In genomic region chr9:129414377-129415021, GRCh38 we compare ENCODE assay signal across 8 cellular contexts.
DNase-seq lines count a peak whose midpoint lies in the region; ATAC-seq and TF ChIP-seq lines count a peak whose summit lies in the region.

No MANE protein-coding gene starts in this region.

- peak overlapping the region; percentile 93 for H2BK120ac ChIP-seq in IMR-90 (ENCODE audit: low read depth, low read length)

- H4K20me1 ChIP-seq in IMR-90 (ENCODE audit: insufficient read depth, low read length): no peaks in the 10 kb centered on the region
- H4K20me1 ChIP-seq in neural progenitor cell (ENCODE audit: low read depth): no peaks in the 10 kb centered on the region

- peak overlapping the region; percentile 83 for H2BK15ac ChIP-seq in IMR-90 (ENCODE audit: low read depth, low read length)

- peak overlapping the region; percentile 95 for H2AFZ ChIP-seq in IMR-90 (replicated peaks; ENCODE audit: low read length, poor library complexity)
- no peak overlapping the region for H2AFZ ChIP-seq in neural progenitor cell (replicated peaks)

- 0 out of 2 replicates have a peak, but pooled peaks have one; percentile 29 for TF ChIP-seq POLR2A in IMR-90 (IDR thresholded peaks at IDR 0.05; ENCODE audit: low read depth, low read length)
- TF ChIP-seq POLR2A in esophagus squamous epithelium (IDR thresholded peaks at IDR 0.05): no peak

- H3K36me3 Mint-ChIP-seq in activated CD8-positive, alpha-beta T cell treated with anti-CD3 and anti-CD28 coated beads, Interleukin-2, amount 10 ng/mL, durations not matched to agents 7 days and 5 days (ENCODE audit: low read depth): peaks cover 8% of the 10 kb centered on the region
- H3K36me3 Mint-ChIP-seq in neural progenitor cell: peaks cover 8% of the 10 kb centered on the region

- peak overlapping the region; percentile 100 for H2AK9ac ChIP-seq in IMR-90 (replicated peaks; ENCODE audit: low read depth, low read length, poor library complexity)

- intact Hi-C loops in IMR-90 (cut with micrococcal nuclease): no loop called here
- intact Hi-C loops in esophagus squamous epithelium (cut with DNase I): no loop called here

- H2AK5ac ChIP-seq in IMR-90 (ENCODE audit: low read depth, low read length): peak overlapping the region; percentile 99

- peak overlapping the region; percentile 53; the same call in 1 of the 2 replicates for H3K4me3 ChIP-seq in AG04450 (ENCODE audit: low read depth, low read length)
- H3K4me3 ChIP-seq in IMR-90 (ENCODE audit: insufficient read depth, low read depth, low read length): no peak overlapping the region
- peak overlapping the region; percentile 63 to 77 (median 69) for H3K4me3 ChIP-seq in esophagus squamous epithelium
- peak overlapping the region; percentile 63 for H3K4me3 ChIP-seq in neural progenitor cell

- peak overlapping the region; percentile 84 for H3K27ac Mint-ChIP-seq in activated CD8-positive, alpha-beta T cell treated with anti-CD3 and anti-CD28 coated beads, Interleukin-2, amount 10 ng/mL, durations not matched to agents 7 days and 5 days
- H3K27ac Mint-ChIP-seq in neural progenitor cell: peak overlapping the region; percentile 99

- H3K4me1 Mint-ChIP-seq in activated CD8-positive, alpha-beta T cell treated with anti-CD3 and anti-CD28 coated beads, Interleukin-2, amount 10 ng/mL, durations not matched to agents 7 days and 5 days (ENCODE audit: low read depth): peaks cover 46% of the 10 kb centered on the region
- peaks cover 58% of the 10 kb centered on the region for H3K4me1 Mint-ChIP-seq in neural progenitor cell

- POLR2A ChIA-PET in AG04450 (lab: Yijun Ruan, JAX): interaction anchor here (1.1 kb wide), 1 partner anchor 241 kb away, joined by 3 read pairs; no protein-coding TSS in a partner anchor
- POLR2A ChIA-PET in IMR-90 (lab: Charles Lee; ENCODE audit: unreplicated experiment): no interaction called here
- POLR2A ChIA-PET in activated CD8-positive, alpha-beta T cell treated with anti-CD3 and anti-CD28 coated beads, Interleukin-2, amount 10 ng/mL, durations not matched to agents 7 days and 5 days (lab: Charles Lee): no interaction called here

- H3K4me2 ChIP-seq in IMR-90 (ENCODE audit: low read depth, low read length): peak overlapping the region; percentile 83
- H3K4me2 ChIP-seq in neural progenitor cell: peak overlapping the region; percentile 97

- BruUV-seq in IMR-90 (replicated peaks; lab: Mats Ljungman, UMichigan): no TSS peak

- peaks cover 41% of the 10 kb centered on the region for H3F3A ChIP-seq in neural progenitor cell (ENCODE audit: low read depth)

- peak overlapping the region; percentile 1; the same call in 1 of the 2 replicates for H3K18ac ChIP-seq in IMR-90 (ENCODE audit: low read depth, low read length)

- H3K9ac ChIP-seq in IMR-90 (ENCODE audit: low read depth, low read length) (peak overlapping the region; percentile 84), neural progenitor cell (peak overlapping the region; percentile 14)

- TF ChIP-seq RAD21 in IMR-90 (IDR thresholded peaks at IDR 0.05; ENCODE audit: low read length): no peak

- H3K23ac ChIP-seq in IMR-90 (ENCODE audit: low read depth, low read length): no peak overlapping the region

- H2BK5ac ChIP-seq in IMR-90 (ENCODE audit: low read depth, low read length, poor library complexity, severe bottlenecking): peak overlapping the region; percentile 97

- peaks cover 16% of the 10 kb centered on the region for H3K9me1 ChIP-seq in IMR-90 (ENCODE audit: insufficient read depth, low read length)

- H3K4ac ChIP-seq in IMR-90 (ENCODE audit: low read depth, low read length): peak overlapping the region; percentile 99

- no peaks in the 10 kb centered on the region for H3K27me3 Mint-ChIP-seq in activated CD8-positive, alpha-beta T cell treated with anti-CD3 and anti-CD28 coated beads, Interleukin-2, amount 10 ng/mL, durations not matched to agents 7 days and 5 days (ENCODE audit: low read depth)
- peaks cover 24% of the 10 kb centered on the region for H3K27me3 Mint-ChIP-seq in neural progenitor cell (ENCODE audit: insufficient read depth, low read depth)

- H4K8ac ChIP-seq in IMR-90 (ENCODE audit: low read depth in 2 of 2, low read length in 2 of 2): peak overlapping the region; percentile 97 to 100

- H3K9me3 Mint-ChIP-seq in activated CD8-positive, alpha-beta T cell treated with anti-CD3 and anti-CD28 coated beads, Interleukin-2, amount 10 ng/mL, durations not matched to agents 7 days and 5 days (ENCODE audit: insufficient read depth): peaks cover 5% of the 10 kb centered on the region
- H3K9me3 Mint-ChIP-seq in neural progenitor cell: peaks cover 12% of the 10 kb centered on the region

- peak overlapping the region; percentile 98 for H3K14ac ChIP-seq in IMR-90 (replicated peaks; ENCODE audit: low read depth, low read length)

- no peaks in the 10 kb centered on the region for H3K27me3 ChIP-seq in AG04450 (ENCODE audit: control insufficient read depth, insufficient read depth, low read length)
- H3K27me3 ChIP-seq in IMR-90 (ENCODE audit: control insufficient read depth, insufficient read depth, low read length): no peaks in the 10 kb centered on the region
- no peaks in the 10 kb centered on the region for H3K27me3 ChIP-seq in esophagus squamous epithelium
- no peaks in the 10 kb centered on the region for H3K27me3 ChIP-seq in neural progenitor cell

- H3K4me1 ChIP-seq in IMR-90 (ENCODE audit: control insufficient read depth, insufficient read depth, low read length): peaks cover 21% of the 10 kb centered on the region
- H3K4me1 ChIP-seq in esophagus squamous epithelium: peaks cover 22 to 50% (median 29%) of the 10 kb centered on the region in 3 donors
- H3K4me1 ChIP-seq in neural progenitor cell: peaks cover 40% of the 10 kb centered on the region

- H4K91ac ChIP-seq in IMR-90 (ENCODE audit: insufficient read depth, low read depth, low read length): peak overlapping the region; percentile 99

- peak overlapping the region; percentile 94; the same call in 1 of the 2 replicates for H3K56ac ChIP-seq in IMR-90 (ENCODE audit: extremely low read depth, insufficient read depth, low read length)

- H3K79me1 ChIP-seq in IMR-90 (ENCODE audit: low read depth in 1 of 2, low read length in 2 of 2): no peaks in the 10 kb centered on the region; a peak in 1 of 4 replicates

- H3K27ac ChIP-seq in AG04450 (ENCODE audit: low read depth, low read length) (peak overlapping the region; percentile 93), IMR-90 (ENCODE audit: insufficient read depth, low read length) (peak overlapping the region; percentile 98), esophagus squamous epithelium (peak overlapping the region; percentile 95 to 99 (median 98)), neural progenitor cell (peak overlapping the region; percentile 93)

- dilution Hi-C loops in IMR-90 (cut with HindIII; ENCODE audit: low sequenced_read_pairs, unreplicated experiment): no loop called here

- TF ChIP-seq CTCF in AG04450 (IDR thresholded peaks at IDR 0.05; ENCODE audit: low read depth, low read length) (0 out of 2 replicates have a peak, but pooled peaks have one; percentile 3), IMR-90 (conservative IDR thresholded peaks at IDR 0.05; ENCODE audit: low read depth, low read length) (no peak), esophagus squamous epithelium (IDR thresholded peaks at IDR 0.05) (no peak), neural progenitor cell (IDR thresholded peaks at IDR 0.05) (no peak)

- no peaks in the 10 kb centered on the region for H3K79me2 ChIP-seq in neural progenitor cell (ENCODE audit: low read depth)

- peaks cover 7% of the 10 kb centered on the region for H3K9me3 ChIP-seq in AG04450 (ENCODE audit: control insufficient read depth, insufficient read depth, low read length)
- peaks cover 2% of the 10 kb centered on the region; the same call in 1 of the 2 replicates for H3K9me3 ChIP-seq in IMR-90 (ENCODE audit: control insufficient read depth, insufficient read depth, low read length)
- H3K9me3 ChIP-seq in esophagus squamous epithelium: no peaks in the 10 kb centered on the region
- H3K9me3 ChIP-seq in neural progenitor cell (ENCODE audit: low read depth): no peaks in the 10 kb centered on the region

- peak overlapping the region; percentile 73 for H3K4me3 Mint-ChIP-seq in activated CD8-positive, alpha-beta T cell treated with anti-CD3 and anti-CD28 coated beads, Interleukin-2, amount 10 ng/mL, durations not matched to agents 7 days and 5 days
- H3K4me3 Mint-ChIP-seq in neural progenitor cell: peak overlapping the region; percentile 79

- H4K5ac ChIP-seq in IMR-90 (ENCODE audit: low read depth, low read length): peak overlapping the region; percentile 99

- 48% methylated on average over 8 of the region's 32 CpGs; no CpG with 5 or more reads in 1 of the 2 experiments for WGBS in IMR-90 (ENCODE audit: extremely low coverage in 2 of 2, insufficient read length in 1 of 2), 2 experiments
- 0 to 17% methylated on average over 2 to 16 of the region's 32 CpGs for WGBS in esophagus squamous epithelium, 2 donors

- H3K36me3 ChIP-seq in IMR-90 (ENCODE audit: control insufficient read depth, insufficient read depth, low read length): no peaks in the 10 kb centered on the region
- no peaks in the 10 kb centered on the region for H3K36me3 ChIP-seq in esophagus squamous epithelium
- H3K36me3 ChIP-seq in neural progenitor cell: no peaks in the 10 kb centered on the region

- in situ Hi-C loops in IMR-90 (cut with MboI; ENCODE audit: low sequenced_read_pairs): no loop called here

- no peak for DNase-seq in AG04450 (ENCODE audit: low read depth, low spot score)
- peak; percentile 63 for DNase-seq in IMR-90
- DNase-seq in activated CD8-positive, alpha-beta T cell treated with anti-CD3 and anti-CD28 coated beads, Interleukin-2, amount 10 ng/mL, durations not matched to agents 7 days and 5 days: peak; percentile 51
- DNase-seq in esophagus squamous epithelium (lab: John Stamatoyannopoulos, UW): no peak
- peak; percentile 88 for DNase-seq in neural progenitor cell (ENCODE audit: low spot score)
- DNase-seq in NCI-H2227 treated with DMSO at 0.1 percent for 48 hours (lab: John Stamatoyannopoulos, UW): no peak
- no peak for DNase-seq in GOT3 (lab: John Stamatoyannopoulos, UW)
- no peak for DNase-seq in NCI-H226

- CTCF ChIA-PET in AG04450 (lab: Charles Lee): no interaction called here
- CTCF ChIA-PET in IMR-90 (lab: Yijun Ruan, JAX): no interaction called here
- CTCF ChIA-PET in activated CD8-positive, alpha-beta T cell treated with anti-CD3 and anti-CD28 coated beads, Interleukin-2, amount 10 ng/mL, durations not matched to agents 7 days and 5 days (lab: Charles Lee): no interaction called here

- ATAC-seq in IMR-90 (ENCODE audit: low read depth): peak; percentile 10
- no peak for ATAC-seq in activated CD8-positive, alpha-beta T cell treated with anti-CD3 and anti-CD28 coated beads, Interleukin-2, amount 10 ng/mL, durations not matched to agents 7 days and 5 days

- H2BK20ac ChIP-seq in IMR-90 (ENCODE audit: low read depth, low read length): peak overlapping the region; percentile 88; the same call in 1 of the 2 replicates

TF ChIP-seq in IMR-90, 13 proteins besides CTCF, POLR2A, EP300 and RAD21 (continues in another document):
- TF ChIP-seq RFX5 (IDR thresholded peaks at IDR 0.05; ENCODE audit: low read depth, low read length) (no peak), CHD1 (IDR thresholded peaks at IDR 0.05; ENCODE audit: low read depth, low read length) (0 out of 2 replicates have a peak, but pooled peaks have one; percentile 58), MAZ (IDR thresholded peaks at IDR 0.05; ENCODE audit: borderline replicate concordance, low read depth, low read length) (no peak), FOS (IDR thresholded peaks at IDR 0.05; ENCODE audit: low read depth, low read length) (no peak)

Comparison
In these comparisons a context has a peak if more than half of its experiments do, and no peak if none do; other contexts are left out.
1. DNase-seq: peak in IMR-90 (single experiment), activated CD8-positive, alpha-beta T cell treated with anti-CD3 and anti-CD28 coated beads, Interleukin-2, amount 10 ng/mL, durations not matched to agents 7 days and 5 days (single experiment) and neural progenitor cell (single experiment); none in AG04450 (single experiment), esophagus squamous epithelium (single experiment), NCI-H2227 treated with DMSO at 0.1 percent for 48 hours (single experiment), GOT3 (single experiment) and NCI-H226 (single experiment).
2. Peak in every context shown above with its lines, with median percentiles within 50 percentile points of each other: H3K27ac ChIP-seq.